In genomic region chr7:100865971-100866720, GRCh38 we compare ENCODE assay signal across 8 cellular contexts. TPM values are rescaled to one million over a fixed set of nuclear protein-coding genes. Genes with fewer than 3 reads are reported as not detected.
DNase-seq lines count a peak whose midpoint lies in the region; ATAC-seq lines count a peak whose summit lies in the region.

No MANE protein-coding gene starts in this region.

- H3K36me3 Mint-ChIP-seq in T-cell, result peaks cover 19% of the 10 kb centered on the region

- DNase-seq in activated T-cell treated with anti-CD3 and anti-CD28 coated beads for 48 hours (ENCODE audit: low read depth) (peak; percentile 43), activated T-cell treated with anti-CD3 and anti-CD28 coated beads for 4 hours (no peak), T-cell (peak in 15 of 34 experiments; percentile 19 to 51 (median 32)), epithelial cell of prostate (ENCODE audit: low read depth, low spot score) (no peak), nucleus accumbens (lab: John Stamatoyannopoulos, UW) (peak in 53 of 56 donors; percentile 8 to 94 (median 75)), mesenteric fat pad (ENCODE audit: low spot score) (no peak)

- CTCF ChIA-PET in T-cell (lab: Charles Lee), result no interaction called here

- peak overlapping the region; percentile 72 to 81 (median 75) for H3K4me3 Mint-ChIP-seq in T-cell

- no peaks in the 10 kb centered on the region for H3K27me3 Mint-ChIP-seq in T-cell

- no peaks in the 10 kb centered on the region for H3K9me3 Mint-ChIP-seq in T-cell

- H3K4me1 Mint-ChIP-seq in T-cell, result peaks cover 14 to 17% (median 16%) of the 10 kb centered on the region in 3 donors

- H3K27ac ChIP-seq in epithelial cell of prostate, result peak overlapping the region; percentile 99

- H3K27ac Mint-ChIP-seq in T-cell, result peak overlapping the region; percentile 44 to 70

- POLR2A ChIA-PET in T-cell (lab: Charles Lee), result no interaction called here

- peak; percentile 67 to 74 (median 69) for ATAC-seq in T-cell (replicated peaks in 1 of 4)
- no peak for ATAC-seq in GM19397 (IDR thresholded peaks at IDR 0.05; ENCODE audit: unreplicated experiment)
- ATAC-seq in HG02852 (IDR thresholded peaks at IDR 0.05; ENCODE audit: unreplicated experiment), result no peak

RNA-seq across cellular contexts. Expression of gene TRIP6, which starts 1.0 kb away (rescaled TPM):
- total RNA-seq in T-cell, result 10 to 100 TPM in 2 of 5 donors, 1 to 10 TPM in 3; 5.6 to 14.6 (median 8.8) TPM
- total RNA-seq in mesenteric fat pad, result 71.0 TPM

RNA-seq across cellular contexts. Expression of gene SRRT, which starts 8.8 kb away (rescaled TPM):
- total RNA-seq in T-cell (100 to 1,000 TPM; 224 to 308 (median 243) TPM), mesenteric fat pad (135 TPM)

RNA-seq across cellular contexts. Expression of gene SLC12A9, which starts 13.6 kb away (rescaled TPM):
- total RNA-seq in T-cell (10 to 100 TPM; 49.9 to 72.6 (median 70.2) TPM), mesenteric fat pad (21.7 TPM)

RNA-seq across cellular contexts. Expression of gene UFSP1, which starts 23.4 kb away (rescaled TPM):
- total RNA-seq in T-cell, result 1 to 10 TPM in 4 of 5 donors, under 1 TPM in 1; 0.50 to 9.0 (median 6.2) TPM
- 5.1 TPM for total RNA-seq in mesenteric fat pad

RNA-seq across cellular contexts. Expression of gene ACHE, which starts 29.5 kb away (rescaled TPM):
- under 1 TPM; 0.13 to 0.84 (median 0.44) TPM for total RNA-seq in T-cell
- total RNA-seq in mesenteric fat pad, result 1.9 TPM

Comparison
In these comparisons a context has a peak if more than half of its experiments do, and no peak if none do; other contexts are left out.
1. DNase-seq: peak in activated T-cell treated with anti-CD3 and anti-CD28 coated beads for 48 hours (single experiment) and nucleus accumbens (53 of 56); none in activated T-cell treated with anti-CD3 and anti-CD28 coated beads for 4 hours (single experiment), epithelial cell of prostate (single experiment) and mesenteric fat pad (single experiment).
2. ATAC-seq: peak in T-cell (4 of 4); none in GM19397 (single experiment) and HG02852 (single experiment).